ENCODE assay signal across 8 cellular contexts in genomic region chr19:1087813-1088418, GRCh38. TPM values are rescaled to one million over a fixed set of nuclear protein-coding genes. Genes with fewer than 3 reads are reported as not detected.
DNase-seq lines count a peak whose midpoint lies in the region; ATAC-seq and TF ChIP-seq lines count a peak whose summit lies in the region.

No MANE protein-coding gene starts in this region.

- no peaks in the 10 kb centered on the region for H3K9me3 Mint-ChIP-seq in activated CD4-positive, alpha-beta T cell treated with anti-CD3 and anti-CD28 coated beads for 36 hours (ENCODE audit: low read depth)
- H3K9me3 Mint-ChIP-seq in activated CD4-positive, alpha-beta memory T cell treated with anti-CD3 and anti-CD28 coated beads for 36 hours: no peaks in the 10 kb centered on the region

- H3K27ac Mint-ChIP-seq in activated CD4-positive, alpha-beta T cell treated with anti-CD3 and anti-CD28 coated beads for 36 hours: peak overlapping the region; percentile 86
- peak overlapping the region; percentile 81 for H3K27ac Mint-ChIP-seq in activated CD4-positive, alpha-beta memory T cell treated with anti-CD3 and anti-CD28 coated beads for 36 hours

- DNase-seq in activated CD4-positive, alpha-beta T cell treated with anti-CD3 and anti-CD28 coated beads for 36 hours: no peak
- no peak for DNase-seq in activated CD4-positive, alpha-beta T cell treated with anti-CD3 and anti-CD28 coated beads for 48 hours
- peak; percentile 51 for DNase-seq in activated CD4-positive, alpha-beta memory T cell treated with anti-CD3 and anti-CD28 coated beads for 36 hours
- DNase-seq in right atrium auricular region (ENCODE audit: low spot score): peak; percentile 82
- DNase-seq in NCI-H1048 (lab: John Stamatoyannopoulos, UW): no peak

- H3K9me3 ChIP-seq in right atrium auricular region: no peaks in the 10 kb centered on the region
- H3K9me3 ChIP-seq in thymus (ENCODE audit: control insufficient read depth): no peaks in the 10 kb centered on the region

- WGBS in thymus: 16% methylated on average over 27 of the region's 27 CpGs

- ATAC-seq in activated CD4-positive, alpha-beta T cell treated with anti-CD3 and anti-CD28 coated beads for 36 hours: peak; percentile 33
- no peak for ATAC-seq in HG03521 (IDR thresholded peaks at IDR 0.05; ENCODE audit: unreplicated experiment)
- no peak for ATAC-seq in GM19023 (IDR thresholded peaks at IDR 0.05; ENCODE audit: unreplicated experiment)

- peaks cover 43% of the 10 kb centered on the region for H3K36me3 Mint-ChIP-seq in activated CD4-positive, alpha-beta T cell treated with anti-CD3 and anti-CD28 coated beads for 36 hours (ENCODE audit: low read depth)
- peaks cover 35% of the 10 kb centered on the region for H3K36me3 Mint-ChIP-seq in activated CD4-positive, alpha-beta memory T cell treated with anti-CD3 and anti-CD28 coated beads for 36 hours

- H3K4me3 ChIP-seq in right atrium auricular region: no peak overlapping the region
- H3K4me3 ChIP-seq in thymus (ENCODE audit: low read length): no peak overlapping the region

- H3K4me3 Mint-ChIP-seq in activated CD4-positive, alpha-beta T cell treated with anti-CD3 and anti-CD28 coated beads for 36 hours: peak overlapping the region; percentile 32
- H3K4me3 Mint-ChIP-seq in activated CD4-positive, alpha-beta memory T cell treated with anti-CD3 and anti-CD28 coated beads for 36 hours: peak overlapping the region; percentile 13

- H3K27ac ChIP-seq in right atrium auricular region (peak overlapping the region; percentile 16 to 66), thymus (ENCODE audit: low read depth) (peak overlapping the region; percentile 73)

- H3K36me3 ChIP-seq in right atrium auricular region (peaks cover 40% of the 10 kb centered on the region), thymus (ENCODE audit: control insufficient read depth, insufficient read depth) (peaks cover 87% of the 10 kb centered on the region)

- intact Hi-C loops in activated CD4-positive, alpha-beta T cell treated with anti-CD3 and anti-CD28 coated beads for 36 hours (cut with DNase I, micrococcal nuclease): no loop called here
- intact Hi-C loops in activated CD4-positive, alpha-beta memory T cell treated with anti-CD3 and anti-CD28 coated beads for 36 hours (cut with micrococcal nuclease): loop anchor here (1.0 kb wide), 1 partner anchor 11 kb away; no protein-coding TSS in a partner anchor

- no peaks in the 10 kb centered on the region for H3K27me3 ChIP-seq in right atrium auricular region
- no peaks in the 10 kb centered on the region for H3K27me3 ChIP-seq in thymus (ENCODE audit: control insufficient read depth, insufficient read depth)

- CTCF ChIA-PET in activated CD4-positive, alpha-beta T cell treated with anti-CD3 and anti-CD28 coated beads for 36 hours (lab: Charles Lee): interaction anchor here (0.8 to 1.4 kb wide), 4 partner anchors 12 to 25 kb away, joined by 3 to 5 read pairs (median 3); no protein-coding TSS in a partner anchor
- CTCF ChIA-PET in activated CD4-positive, alpha-beta memory T cell treated with anti-CD3 and anti-CD28 coated beads for 36 hours (lab: Charles Lee): interaction anchor here (0.9 to 6.9 kb wide), 4 partner anchors 17 to 66 kb away, joined by 3 to 41 read pairs (median 6); partner anchors contain the start of genes ABCA7 and ARHGAP45

- POLR2A ChIA-PET in activated CD4-positive, alpha-beta T cell treated with anti-CD3 and anti-CD28 coated beads for 36 hours (lab: Charles Lee): interaction anchor here (0.6 kb wide), 1 partner anchor 32 kb away, joined by 3 read pairs; no protein-coding TSS in a partner anchor
- POLR2A ChIA-PET in activated CD4-positive, alpha-beta memory T cell treated with anti-CD3 and anti-CD28 coated beads for 36 hours (lab: Charles Lee): interaction anchor here (1.1 to 3.9 kb wide), 5 partner anchors 8 to 38 kb away, joined by 3 to 18 read pairs (median 10); partner anchors contain the start of gene GPX4

- TF ChIP-seq CTCF in right atrium auricular region (IDR thresholded peaks at IDR 0.05): no peak

- H3K27me3 Mint-ChIP-seq in activated CD4-positive, alpha-beta T cell treated with anti-CD3 and anti-CD28 coated beads for 36 hours: no peaks in the 10 kb centered on the region
- H3K27me3 Mint-ChIP-seq in activated CD4-positive, alpha-beta memory T cell treated with anti-CD3 and anti-CD28 coated beads for 36 hours: no peaks in the 10 kb centered on the region

- H3K4me1 Mint-ChIP-seq in activated CD4-positive, alpha-beta T cell treated with anti-CD3 and anti-CD28 coated beads for 36 hours: peaks cover 47% of the 10 kb centered on the region
- H3K4me1 Mint-ChIP-seq in activated CD4-positive, alpha-beta memory T cell treated with anti-CD3 and anti-CD28 coated beads for 36 hours (ENCODE audit: low read depth): peaks cover 45% of the 10 kb centered on the region

- peaks cover 0 to 18% of the 10 kb centered on the region in 2 donors for H3K4me1 ChIP-seq in right atrium auricular region
- peaks cover 15% of the 10 kb centered on the region for H3K4me1 ChIP-seq in thymus (ENCODE audit: control insufficient read depth, insufficient read depth, low read length)

RNA-seq across cellular contexts. Expression of gene POLR2E, which starts 7.3 kb away (rescaled TPM):
- total RNA-seq in activated CD4-positive, alpha-beta T cell treated with anti-CD3 and anti-CD28 coated beads for 36 hours: 100 to 1,000 TPM; 171 to 229 TPM
- total RNA-seq in activated CD4-positive, alpha-beta memory T cell treated with anti-CD3 and anti-CD28 coated beads for 36 hours: 100 to 1,000 TPM; 204 to 207 TPM
- total RNA-seq in right atrium auricular region: 100 to 1,000 TPM; 149 to 252 TPM
- polyA plus RNA-seq in thymus: 84.0 TPM

RNA-seq across cellular contexts. Expression of gene GPX4, which starts 15.9 kb away (rescaled TPM):
- total RNA-seq in activated CD4-positive, alpha-beta T cell treated with anti-CD3 and anti-CD28 coated beads for 36 hours: 100 to 1,000 TPM; 192 to 218 TPM
- 100 to 1,000 TPM; 274 to 275 TPM for total RNA-seq in activated CD4-positive, alpha-beta memory T cell treated with anti-CD3 and anti-CD28 coated beads for 36 hours
- 100 to 1,000 TPM; 404 to 529 TPM for total RNA-seq in right atrium auricular region
- 546 TPM for polyA plus RNA-seq in thymus

RNA-seq across cellular contexts. Expression of gene ARHGAP45, which starts 20.9 kb away (rescaled TPM):
- total RNA-seq in activated CD4-positive, alpha-beta T cell treated with anti-CD3 and anti-CD28 coated beads for 36 hours: 100 to 1,000 TPM; 107 to 137 TPM
- 100 to 1,000 TPM; 136 to 142 TPM for total RNA-seq in activated CD4-positive, alpha-beta memory T cell treated with anti-CD3 and anti-CD28 coated beads for 36 hours
- total RNA-seq in right atrium auricular region: 10 to 100 TPM in 1 of 2 donors, 1 to 10 TPM in 1; 5.2 to 12.8 TPM
- polyA plus RNA-seq in thymus: 295 TPM

RNA-seq across cellular contexts. Expression of gene ABCA7, which starts 48.0 kb away (rescaled TPM):
- total RNA-seq in activated CD4-positive, alpha-beta T cell treated with anti-CD3 and anti-CD28 coated beads for 36 hours: 10 to 100 TPM; 14.4 to 16.9 TPM
- 10 to 100 TPM; 28.3 to 29.3 TPM for total RNA-seq in activated CD4-positive, alpha-beta memory T cell treated with anti-CD3 and anti-CD28 coated beads for 36 hours
- 1 to 10 TPM; 4.8 to 5.9 TPM for total RNA-seq in right atrium auricular region
- 315 TPM for polyA plus RNA-seq in thymus

Comparison
In these comparisons a context has a peak if more than half of its experiments do, and no peak if none do; other contexts are left out.
1. DNase-seq: peak in activated CD4-positive, alpha-beta memory T cell treated with anti-CD3 and anti-CD28 coated beads for 36 hours (single experiment) and right atrium auricular region (single experiment); none in activated CD4-positive, alpha-beta T cell treated with anti-CD3 and anti-CD28 coated beads for 36 hours (single experiment), activated CD4-positive, alpha-beta T cell treated with anti-CD3 and anti-CD28 coated beads for 48 hours (single experiment) and NCI-H1048 (single experiment).
2. RNA of gene ARHGAP45, which starts 20.9 kb away (total RNA-seq): 136 to 142 TPM in activated CD4-positive, alpha-beta memory T cell treated with anti-CD3 and anti-CD28 coated beads for 36 hours and 107 to 137 TPM in activated CD4-positive, alpha-beta T cell treated with anti-CD3 and anti-CD28 coated beads for 36 hours; 5.2 to 12.8 TPM in right atrium auricular region; every median in the first group is over 4 times any median in the second.